Comparison of ENCODE assay signal across 8 cellular contexts in genomic region chr1:25771246-25772114, GRCh38. TPM values are rescaled to one million over a fixed set of nuclear protein-coding genes. Genes with fewer than 3 reads are reported as not detected.
DNase-seq lines count a peak whose midpoint lies in the region; ATAC-seq, FAIRE-seq and TF ChIP-seq lines count a peak whose summit lies in the region.

No MANE protein-coding gene starts in this region.

- FAIRE-seq in H54 (lab: Jason Lieb, UNC): no peak

- ATAC-seq in psoas muscle (peak; percentile 42 to 59 (median 56)), HG03571 (IDR thresholded peaks at IDR 0.05; ENCODE audit: unreplicated experiment) (no peak), GM19351 (IDR thresholded peaks at IDR 0.05; ENCODE audit: unreplicated experiment) (no peak)

- H3K4me3 ChIP-seq in endocrine pancreas (ENCODE audit: control insufficient read depth, insufficient read depth, low read length) (no peak overlapping the region), psoas muscle (no peak overlapping the region)

- H3K27ac ChIP-seq in psoas muscle: peak overlapping the region; percentile 64

- peak overlapping the region; percentile 43 for H3K9ac ChIP-seq in endocrine pancreas (ENCODE audit: control insufficient read depth, insufficient read depth, low read length)

- H3K27me3 ChIP-seq in endocrine pancreas (ENCODE audit: control insufficient read depth, insufficient read depth, low read length): no peaks in the 10 kb centered on the region
- H3K27me3 ChIP-seq in psoas muscle (ENCODE audit: insufficient read depth in 3 of 3, low read length in 2 of 3): no peaks in the 10 kb centered on the region

- peak; percentile 75 for DNase-seq in GM13977 (ENCODE audit: low spot score)
- DNase-seq in NCI-H82 treated with DMSO at 0.1 percent for 48 hours (lab: John Stamatoyannopoulos, UW; ENCODE audit: unreplicated experiment): peak; percentile 71
- DNase-seq in psoas muscle: peak; percentile 51 to 79
- DNase-seq in SIG-M5 treated with dmso at 0.1 percent for 504 hours (lab: John Stamatoyannopoulos, UW; ENCODE audit: unreplicated experiment): no peak
- no peak for DNase-seq in H54 (ENCODE audit: insufficient read length, low spot score)

- no peak for TF ChIP-seq CTCF in GM13977 (IDR thresholded peaks at IDR 0.05; ENCODE audit: extremely low read depth, insufficient read depth, missing control alignments)
- no peak for TF ChIP-seq CTCF in psoas muscle (IDR thresholded peaks at IDR 0.05)

- H3K9me3 ChIP-seq in endocrine pancreas (ENCODE audit: control insufficient read depth, low read length) (no peaks in the 10 kb centered on the region), psoas muscle (no peaks in the 10 kb centered on the region)

- H3K4me1 ChIP-seq in endocrine pancreas (ENCODE audit: control insufficient read depth, insufficient read depth, low read length) (no peaks in the 10 kb centered on the region), psoas muscle (peaks cover 23% of the 10 kb centered on the region)

- intact Hi-C loops in psoas muscle (cut with DNase I): no loop called here

- in situ Hi-C loops in GM13977 (cut with MboI; ENCODE audit: low pct_unique_long_range_greater_than_20kb, low sequenced_read_pairs, unreplicated experiment): no loop called here

- 47 to 66% (median 54%) methylated on average over 33 of the region's 33 CpGs for WGBS in psoas muscle, 3 donors

- H3K36me3 ChIP-seq in endocrine pancreas (ENCODE audit: control insufficient read depth, insufficient read depth, low read length) (no peaks in the 10 kb centered on the region), psoas muscle (ENCODE audit: insufficient read depth in 1 of 2, low read depth in 1 of 2) (no peaks in the 10 kb centered on the region)

- no peak for TF ChIP-seq POLR2A in H54 (IDR thresholded peaks at IDR 0.05; ENCODE audit: low read depth, low read length)

RNA-seq across cellular contexts. Expression of gene SELENON, which starts 28.5 kb away (rescaled TPM):
- total RNA-seq in psoas muscle: 100 to 1,000 TPM in 1 of 4 donors, 10 to 100 TPM in 3; 37.8 to 104 (median 56.1) TPM
- polyA plus RNA-seq in psoas muscle: 10 to 100 TPM; 25.3 to 39.3 (median 29.0) TPM

RNA-seq across cellular contexts. Expression of gene MTFR1L, which starts 48.3 kb away (rescaled TPM):
- 100 to 1,000 TPM in 1 of 4 donors, 10 to 100 TPM in 3; 85.2 to 112 (median 94.1) TPM for total RNA-seq in psoas muscle
- 100 to 1,000 TPM in 2 of 3 donors, 10 to 100 TPM in 1; 99.2 to 135 (median 110) TPM for polyA plus RNA-seq in psoas muscle

Comparison
In these comparisons a context has a peak if more than half of its experiments do, and no peak if none do; other contexts are left out.
1. DNase-seq: peak in GM13977 (single experiment), NCI-H82 treated with DMSO at 0.1 percent for 48 hours (single experiment) and psoas muscle (2 of 2); none in SIG-M5 treated with dmso at 0.1 percent for 504 hours (single experiment) and H54 (single experiment).
2. ATAC-seq: peak in psoas muscle (4 of 4); none in HG03571 (single experiment) and GM19351 (single experiment).